Comparison of ENCODE assay signal across 8 cellular contexts in genomic region chr1:157156058-157156541, GRCh38. TPM values are rescaled to one million over a fixed set of nuclear protein-coding genes. Genes with fewer than 3 reads are reported as not detected.
DNase-seq lines count a peak whose midpoint lies in the region; ATAC-seq, FAIRE-seq and TF ChIP-seq lines count a peak whose summit lies in the region.

No MANE protein-coding gene starts in this region.

- H3K4me1 ChIP-seq in SJSA1 (replicated peaks) (peaks cover 26% of the 10 kb centered on the region), pancreas (peaks cover 0 to 21% (median 4%) of the 10 kb centered on the region in 3 donors)

- H3K9me3 Mint-ChIP-seq in type B pancreatic cell: no peaks in the 10 kb centered on the region

- H3K4me1 Mint-ChIP-seq in type B pancreatic cell (ENCODE audit: unreplicated experiment): peaks cover 35% of the 10 kb centered on the region

- peak overlapping the region; percentile 87 for H3K27ac Mint-ChIP-seq in type B pancreatic cell

- ATAC-seq in pancreas (peak; percentile 81 to 86 (median 84)), HG03025 (IDR thresholded peaks at IDR 0.05; ENCODE audit: low FRiP score, unreplicated experiment) (no peak)

- no peak for FAIRE-seq in pancreas (lab: Jason Lieb, UNC)

- peak; percentile 94 to 97 (median 96) for TF ChIP-seq CTCF in pancreas (IDR thresholded peaks at IDR 0.05)
- TF ChIP-seq CTCF in type B pancreatic cell (conservative IDR thresholded peaks at IDR 0.05): peak; percentile 98

- intact Hi-C loops in pancreas (cut with DNase I): loop anchor here in 2 of 3 donors (5.0 kb wide), 2 partner anchors 64 to 74 kb away; no protein-coding TSS in a partner anchor

- H3K4me3 Mint-ChIP-seq in type B pancreatic cell: peak overlapping the region; percentile 83

- no peaks in the 10 kb centered on the region for H3K27me3 Mint-ChIP-seq in type B pancreatic cell

- no peaks in the 10 kb centered on the region for H3K9me3 ChIP-seq in SJSA1 (replicated peaks)
- H3K9me3 ChIP-seq in pancreas: no peaks in the 10 kb centered on the region

- WGBS in pancreas, 2 donors: 2 to 3% methylated on average over 14 of the region's 14 CpGs

- DNase-seq in ELR (ENCODE audit: low read depth) (peak; percentile 80), KG1 (lab: John Stamatoyannopoulos, UW) (peak; percentile 32), SJSA1 (ENCODE audit: low read depth in 1 of 2, low spot score in 2 of 2) (peak; percentile 79 to 83), foreskin melanocyte (peak; percentile 56), pancreas (peak; percentile 43 to 91 (median 70)), type B pancreatic cell (ENCODE audit: extremely low spot score, unreplicated experiment) (peak; percentile 80)
- peak; percentile 55 for DNase-seq in activated effector memory CD4-positive, alpha-beta T cell treated with Interleukin-2 at 50 U/mL for 16 hours

- H3K4me3 ChIP-seq in SJSA1 (peak overlapping the region; percentile 10; the same call in 1 of the 2 replicates), pancreas (no peak overlapping the region)

- no peaks in the 10 kb centered on the region for H3K36me3 Mint-ChIP-seq in type B pancreatic cell

- H3K27ac ChIP-seq in SJSA1 (no peak overlapping the region), pancreas (no peak overlapping the region)

- no peaks in the 10 kb centered on the region for H3K36me3 ChIP-seq in SJSA1
- H3K36me3 ChIP-seq in pancreas: no peaks in the 10 kb centered on the region

- H3K27me3 ChIP-seq in SJSA1 (replicated peaks): no peaks in the 10 kb centered on the region
- H3K27me3 ChIP-seq in pancreas: no peaks in the 10 kb centered on the region

RNA-seq across cellular contexts. Expression of gene ETV3, which starts 17.9 kb away (rescaled TPM):
- 7.9 and 11.2 TPM in 2 replicates for total RNA-seq in SJSA1 (2014; rRNA removed; shearing (Covaris generic))
- total RNA-seq in pancreas (10 to 100 TPM in 1 of 6 donors, 1 to 10 TPM in 5; 6.4 to 12.9 (median 8.3) TPM), type B pancreatic cell (ENCODE audit: low replicate concordance) (41.0 and 90.4 TPM in 2 replicates)
- polyA plus RNA-seq in pancreas: 1 to 10 TPM; 2.9 to 3.5 TPM

RNA-seq across cellular contexts. Expression of gene ETV3L, which starts 56.5 kb away (rescaled TPM):
- not detected in 2 replicates for total RNA-seq in SJSA1 (2014; rRNA removed; shearing (Covaris generic))
- not detected for total RNA-seq in pancreas
- under 1 TPM in 1 of 2 donors, not detected in 1; 0.14 TPM for polyA plus RNA-seq in pancreas
- total RNA-seq in type B pancreatic cell (ENCODE audit: low replicate concordance): not detected in 2 replicates
